Comparison of ENCODE assay signal across 8 cellular contexts in genomic region chr11:16788141-16789060, GRCh38. TPM values are rescaled to one million over a fixed set of nuclear protein-coding genes. Genes with fewer than 3 reads are reported as not detected.
DNase-seq lines count a peak whose midpoint lies in the region; ATAC-seq and TF ChIP-seq lines count a peak whose summit lies in the region.

No MANE protein-coding gene starts in this region.

- ATAC-seq in HG03565 (IDR thresholded peaks at IDR 0.05; ENCODE audit: unreplicated experiment), result peak; percentile 52
- peak; percentile 63 to 64 for ATAC-seq in naive thymus-derived CD8-positive, alpha-beta T cell

- peaks cover 0 to 4% (median 2%) of the 10 kb centered on the region in 4 donors for H3K4me1 Mint-ChIP-seq in naive thymus-derived CD8-positive, alpha-beta T cell

- H3K9me3 Mint-ChIP-seq in naive thymus-derived CD8-positive, alpha-beta T cell, result no peaks in the 10 kb centered on the region

- no peaks in the 10 kb centered on the region for H3K9me3 ChIP-seq in esophagus (ENCODE audit: control insufficient read depth in 2 of 2, insufficient read depth in 1 of 2, low read depth in 1 of 2, low read length in 1 of 2)

- POLR2A ChIA-PET in BJ (lab: Charles Lee), result no interaction called here
- POLR2A ChIA-PET in naive thymus-derived CD8-positive, alpha-beta T cell (lab: Charles Lee), result no interaction called here

- peak overlapping the region in 1 of 10 donors; percentile 51 for H3K27ac Mint-ChIP-seq in naive thymus-derived CD8-positive, alpha-beta T cell

- H3K4me3 ChIP-seq in BJ (ENCODE audit: low read depth, low read length), result no peak overlapping the region
- H3K4me3 ChIP-seq in esophagus (ENCODE audit: low read depth in 1 of 2, low read length in 2 of 2), result no peak overlapping the region

- H3K36me3 Mint-ChIP-seq in naive thymus-derived CD8-positive, alpha-beta T cell, result no peaks in the 10 kb centered on the region

- H3K4me3 Mint-ChIP-seq in naive thymus-derived CD8-positive, alpha-beta T cell, result no peak overlapping the region

- TF ChIP-seq CTCF in BJ (IDR thresholded peaks at IDR 0.05; ENCODE audit: insufficient read depth, low read depth, low read length), result peak; percentile 98

- WGBS in esophagus, 2 donors, result 48 to 54% methylated on average over 17 of the region's 17 CpGs

- CTCF ChIA-PET in BJ (lab: Yijun Ruan, JAX), result interaction anchor here (0.6 to 8.0 kb wide), 22 partner anchors 13 to 739 kb away, joined by 3 to 73 read pairs (median 3); no protein-coding TSS in a partner anchor

- peaks cover 4 to 19% of the 10 kb centered on the region in 2 donors for H3K4me1 ChIP-seq in esophagus (ENCODE audit: control insufficient read depth in 2 of 2, insufficient read depth in 2 of 2, low read length in 1 of 2)

- no peak for DNase-seq in BJ (ENCODE audit: low read depth)
- DNase-seq in GM19238 (ENCODE audit: insufficient read length, low spot score), result peak; percentile 61
- peak; percentile 43 for DNase-seq in NOMO-1 treated with DMSO at 0.1 percent for 48 hours (lab: John Stamatoyannopoulos, UW; ENCODE audit: unreplicated experiment)
- DNase-seq in activated T-cell treated with anti-CD3 and anti-CD28 coated beads for 4 hours, result peak; percentile 22
- peak in 8 of 10 donors; percentile 13 to 49 (median 36) for DNase-seq in naive thymus-derived CD8-positive, alpha-beta T cell
- DNase-seq in stimulated activated naive CD4-positive, alpha-beta T cell (lab: John Stamatoyannopoulos, UW), result peak in 4 of 6 experiments; percentile 14 to 38 (median 19)

- no peaks in the 10 kb centered on the region for H3K27me3 Mint-ChIP-seq in naive thymus-derived CD8-positive, alpha-beta T cell

- no peaks in the 10 kb centered on the region for H3K36me3 ChIP-seq in BJ (ENCODE audit: control insufficient read depth, insufficient read depth, low read length)
- H3K36me3 ChIP-seq in esophagus (ENCODE audit: control insufficient read depth in 2 of 2, insufficient read depth in 2 of 2, low read length in 1 of 2), result peaks cover 0 to 31% of the 10 kb centered on the region in 2 donors

- H3K27me3 ChIP-seq in BJ (ENCODE audit: control insufficient read depth, insufficient read depth, low read length) (no peaks in the 10 kb centered on the region), esophagus (ENCODE audit: control insufficient read depth in 1 of 2, insufficient read depth in 2 of 2, low read length in 2 of 2) (no peaks in the 10 kb centered on the region)

- H3K27ac ChIP-seq in esophagus (ENCODE audit: low read depth in 2 of 2, low read length in 1 of 2), result peak overlapping the region; percentile 16 to 45

RNA-seq across cellular contexts. Expression of gene C11orf58, which starts 50.0 kb away (rescaled TPM):
- 115 and 170 TPM in 2 replicates for polyA plus RNA-seq in BJ (2011; rRNA removed)
- polyA minus RNA-seq in BJ (2011; rRNA and poly(A)+ RNA removed), result 76.9 and 81.9 TPM in 2 replicates
- polyA plus RNA-seq in esophagus, result 10 to 100 TPM; 45.1 to 65.4 TPM
- 100 to 1,000 TPM; 181 to 195 TPM for total RNA-seq in naive thymus-derived CD8-positive, alpha-beta T cell
- polyA plus RNA-seq in naive thymus-derived CD8-positive, alpha-beta T cell, result 100 to 1,000 TPM; 169 to 181 (median 171) TPM
